ENCODE assay signal across 7 cellular contexts in genomic region chr5:157903117-157903450, GRCh38.
"Had no signal": no experiment of that assay in that cellular context is flagged by ENCODE, and none has a peak within 500 bp of the region (broad histone marks: within the 10 kb centered on the region; RNA-seq: fewer than 3 reads in every experiment).

No MANE protein-coding gene starts in this region.

- H3K36me3 Mint-ChIP-seq: activated naive CD4-positive, alpha-beta T cell treated with anti-CD3 and anti-CD28 coated beads, Interleukin-2, amount 50 U/mL, for 72 hours; stimulated activated memory B cell treated with anti-CD40 and anti-IgM and Interleukin-4, amounts not matched to agents 10 μg/mL and 1 μg/mL and 100 μg/mL, for 72 hours had no signal

- H3K9me3 Mint-ChIP-seq: activated naive CD4-positive, alpha-beta T cell treated with anti-CD3 and anti-CD28 coated beads, Interleukin-2, amount 50 U/mL, for 72 hours; stimulated activated memory B cell treated with anti-CD40 and anti-IgM and Interleukin-4, amounts not matched to agents 10 μg/mL and 1 μg/mL and 100 μg/mL, for 72 hours had no signal

- H3K4me3 Mint-ChIP-seq: stimulated activated memory B cell treated with anti-CD40 and anti-IgM and Interleukin-4, amounts not matched to agents 10 μg/mL and 1 μg/mL and 100 μg/mL, for 72 hours had no signal

- H3K27me3 Mint-ChIP-seq: stimulated activated memory B cell treated with anti-CD40 and anti-IgM and Interleukin-4, amounts not matched to agents 10 μg/mL and 1 μg/mL and 100 μg/mL, for 72 hours had no signal

- ATAC-seq: activated CD4-positive, CD25-positive, alpha-beta regulatory T cell treated with anti-CD3 and anti-CD28 coated beads, Interleukin-2, amount 50 U/mL, for 24 hours; activated naive CD4-positive, alpha-beta T cell treated with anti-CD3 and anti-CD28 coated beads, Interleukin-2, amount 50 U/mL, for 72 hours; stimulated activated memory B cell treated with anti-CD40 and anti-IgM and Interleukin-4, amounts not matched to agents 10 μg/mL and 1 μg/mL and 100 μg/mL, for 72 hours had no signal

- DNase-seq: amygdala, kidney, right cardiac atrium, SW 1271 had no signal

- H3K4me1 Mint-ChIP-seq: stimulated activated memory B cell treated with anti-CD40 and anti-IgM and Interleukin-4, amounts not matched to agents 10 μg/mL and 1 μg/mL and 100 μg/mL, for 72 hours had no signal

- H3K27ac Mint-ChIP-seq: activated naive CD4-positive, alpha-beta T cell treated with anti-CD3 and anti-CD28 coated beads, Interleukin-2, amount 50 U/mL, for 72 hours; stimulated activated memory B cell treated with anti-CD40 and anti-IgM and Interleukin-4, amounts not matched to agents 10 μg/mL and 1 μg/mL and 100 μg/mL, for 72 hours had no signal
